8 cellular contexts compared by ENCODE assay signal in genomic region chr15:40564591-40565332, GRCh38. TPM values are rescaled to one million over a fixed set of nuclear protein-coding genes. Genes with fewer than 3 reads are reported as not detected.
DNase-seq lines count a peak whose midpoint lies in the region; ATAC-seq, FAIRE-seq and TF ChIP-seq lines count a peak whose summit lies in the region.

TSS of gene CCDC32 (minus strand) at chr15:40565042. CDS start at chr15:40563015, 2,027 bp downstream.

- H3K36me3 ChIP-seq in BE2C: peaks cover 10% of the 10 kb centered on the region

- H3K9me3 ChIP-seq in BE2C: no peaks in the 10 kb centered on the region

- peak within 1 kb of the TSS; percentile 98 for H3K4me3 ChIP-seq in BE2C (ENCODE audit: low read depth, low read length)

- peak; percentile 78 for FAIRE-seq in colon (lab: Jason Lieb, UNC)

- peak; percentile 89 for ATAC-seq in HG03460 (IDR thresholded peaks at IDR 0.05; ENCODE audit: unreplicated experiment)

- TF ChIP-seq CTCF in BE2C (IDR thresholded peaks at IDR 0.05; ENCODE audit: low read depth, low read length): no peak; the same call in 1 of the 2 replicates

- peaks cover 4% of the 10 kb centered on the region for H3K4me1 ChIP-seq in BE2C

- no peaks in the 10 kb centered on the region for H3K27me3 ChIP-seq in BE2C

- DNase-seq in BE2C: peak; percentile 98
- peak; percentile 95 for DNase-seq in GM19240 (ENCODE audit: insufficient read length, low spot score)
- DNase-seq in NCI-H526 (lab: John Stamatoyannopoulos, UW): peak; percentile 98 to 99
- peak; percentile 97 for DNase-seq in activated CD4-positive, alpha-beta T cell treated with anti-CD3 and anti-CD28 coated beads for 48 hours
- peak; percentile 99 for DNase-seq in kidney tubule cell (ENCODE audit: low spot score)
- DNase-seq in stimulated activated CD4-positive, alpha-beta T cell treated with anti-CD3 and anti-CD28 coated beads, Interleukin-1b, Interleukin-23, amount 100 ng/mL, for 24 hours (ENCODE audit: low read depth in 4 of 4, low spot score in 1 of 4): peak; percentile 84 to 96 (median 87)

RNA-seq across cellular contexts. Expression of gene CCDC32, which starts in this region (rescaled TPM):
- polyA plus RNA-seq in BE2C (2012; ENCODE audit: insufficient read depth, insufficient read length, low read depth): 20.3 TPM

Comparison
In these comparisons a context has a peak if more than half of its experiments do, and no peak if none do; other contexts are left out.
1. Peak in every context shown above with its lines: DNase-seq, ATAC-seq and H3K4me3 ChIP-seq.